In the genomic region with DNA sequence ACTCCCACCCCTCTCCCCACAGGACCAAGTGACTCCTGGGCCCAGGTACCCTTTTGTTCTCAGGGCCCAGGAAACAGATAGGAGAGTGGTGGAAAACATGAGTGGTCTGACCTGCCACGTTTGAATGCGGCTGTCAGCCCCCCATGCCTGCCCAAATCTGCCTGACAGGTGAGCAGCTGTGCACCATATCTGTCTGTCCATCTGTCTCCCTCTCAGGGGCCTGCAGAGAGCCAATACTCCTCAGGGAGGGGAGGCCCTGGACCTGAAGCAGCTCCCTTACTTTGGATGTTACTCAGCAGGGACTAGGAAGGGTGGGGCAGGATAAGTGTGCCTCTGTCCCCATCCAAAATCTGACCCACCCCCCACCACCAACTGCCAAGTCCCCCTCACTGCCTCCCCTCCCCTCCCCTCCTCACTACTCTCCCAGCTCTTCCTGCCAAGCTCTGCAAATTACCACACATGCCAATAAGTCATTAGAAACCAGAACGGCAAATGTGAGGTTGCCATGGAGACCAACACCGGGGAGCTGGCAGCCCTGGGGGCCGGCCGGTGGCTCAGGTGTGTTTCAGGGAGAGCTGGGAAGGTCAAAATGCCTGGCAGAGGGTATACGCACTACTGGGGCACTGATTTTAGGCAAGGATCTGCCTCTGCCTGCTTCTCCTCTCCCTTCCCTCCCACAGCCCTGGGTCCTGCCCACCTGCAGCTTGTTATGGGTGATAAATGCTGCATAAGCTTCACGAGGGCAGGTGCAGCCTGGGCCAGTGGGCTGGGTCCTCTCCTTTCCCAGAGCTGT, we compare ENCODE assay signal across 18 cellular contexts. TPM values are rescaled to one million over a fixed set of nuclear protein-coding genes. Genes with fewer than 3 reads are reported as not detected.
DNase-seq lines count a peak whose midpoint lies in the region; ATAC-seq and TF ChIP-seq lines count a peak whose summit lies in the region.
"Had no signal": no experiment of that assay in that cellular context is flagged by ENCODE, and none has a peak within 500 bp of the region (broad histone marks: within the 10 kb centered on the region; RNA-seq: fewer than 3 reads in every experiment).

No MANE protein-coding gene starts in this region.

- ATAC-seq in SK-N-SH treated with all-trans-retinoic acid at 6 μM for 48 hours = no peak
- no peak for ATAC-seq in GM18867 (IDR thresholded peaks at IDR 0.05; ENCODE audit: unreplicated experiment)
- no peak for ATAC-seq in HG02610 (IDR thresholded peaks at IDR 0.05; ENCODE audit: unreplicated experiment)
- ATAC-seq: activated naive CD4-positive, alpha-beta T cell treated with anti-CD3 and anti-CD28 coated beads, Interleukin-2, amount 50 U/mL, for 72 hours; heart right ventricle; left colon had no signal

- no peaks in the 10 kb centered on the region for H3K9me2 ChIP-seq in SK-N-SH

- no peak overlapping the region for H3K4me2 ChIP-seq in SK-N-SH
- H3K4me2 ChIP-seq: PC-9 had no signal

- TF ChIP-seq CTCF in SK-N-SH (IDR thresholded peaks at IDR 0.05) (no peak), brain (conservative IDR thresholded peaks at IDR 0.05) (no peak), nephron progenitor cell (IDR thresholded peaks at IDR 0.05) (no peak)

- peak overlapping the region in 1 of 5 experiments; percentile 27 for H3K4me3 Mint-ChIP-seq in brain
- no peak overlapping the region for H3K4me3 Mint-ChIP-seq in nephron progenitor cell
- H3K4me3 Mint-ChIP-seq: HFFc6 had no signal

- no peak overlapping the region for H3K9ac ChIP-seq in SK-N-SH

- CTCF ChIA-PET in SK-N-SH (lab: Yijun Ruan, JAX) = interaction anchor here (1.1 to 3.9 kb wide), 4 partner anchors 9 to 133 kb away, joined by 3 to 12 read pairs (median 4); no protein-coding TSS in a partner anchor

- POLR2A ChIA-PET in SK-N-SH (lab: Yijun Ruan, JAX) = no interaction called here

- H3F3A ChIP-seq in SK-N-SH (replicated peaks; ENCODE audit: insufficient read depth) = no peaks in the 10 kb centered on the region

- H3K36me3 Mint-ChIP-seq in brain (no peaks in the 10 kb centered on the region), nephron progenitor cell (ENCODE audit: low read depth) (no peaks in the 10 kb centered on the region)
- H3K36me3 Mint-ChIP-seq: activated naive CD4-positive, alpha-beta T cell treated with anti-CD3 and anti-CD28 coated beads, Interleukin-2, amount 50 U/mL, for 72 hours had no signal

- H3K36me3 ChIP-seq in SK-N-SH (replicated peaks in 1 of 2; ENCODE audit: control insufficient read depth in 1 of 2, insufficient read depth in 2 of 2, low read length in 1 of 2) = no peaks in the 10 kb centered on the region
- H3K36me3 ChIP-seq: cardiac muscle cell, heart right ventricle, thoracic aorta had no signal

- H3K4me3 ChIP-seq in SK-N-SH (ENCODE audit: low read depth in 2 of 2, low read length in 1 of 2) = no peak overlapping the region
- H3K4me3 ChIP-seq: cardiac muscle cell, heart right ventricle, PC-9, thoracic aorta had no signal

- H4K20me1 ChIP-seq in SK-N-SH (ENCODE audit: insufficient read depth) = no peaks in the 10 kb centered on the region

- H3K4me1 Mint-ChIP-seq in brain (peaks cover 39% of the 10 kb centered on the region), nephron progenitor cell (peaks cover 43% of the 10 kb centered on the region)

- H3K27ac Mint-ChIP-seq in brain (peak overlapping the region; percentile 55 to 96 (median 81)), nephron progenitor cell (no peak overlapping the region)
- H3K27ac Mint-ChIP-seq: activated naive CD4-positive, alpha-beta T cell treated with anti-CD3 and anti-CD28 coated beads, Interleukin-2, amount 50 U/mL, for 72 hours; HFFc6 had no signal

- no peak for TF ChIP-seq RAD21 in SK-N-SH (IDR thresholded peaks at IDR 0.05; ENCODE audit: low read length)

- no peaks in the 10 kb centered on the region for H3K9me3 ChIP-seq in SK-N-SH
- H3K9me3 ChIP-seq: Caco-2, heart right ventricle, thoracic aorta had no signal

- peaks cover 2% of the 10 kb centered on the region for H3K27me3 Mint-ChIP-seq in brain
- peaks cover 13% of the 10 kb centered on the region for H3K27me3 Mint-ChIP-seq in nephron progenitor cell (ENCODE audit: low read depth, poor library complexity)

- DNase-seq in SK-N-SH (peak; percentile 41), NCI-H2171 treated with DMSO at 0.1 percent for 48 hours (lab: John Stamatoyannopoulos, UW) (peak; percentile 86), nephron progenitor cell (no peak)
- DNase-seq: activated CD4-positive, CD25-positive, alpha-beta regulatory T cell; activated CD8-positive, alpha-beta memory T cell treated with anti-CD3 and anti-CD28 coated beads, Interleukin-2, amount 50 U/mL, for 48 hours; Caco-2; heart right ventricle; HFFc6; left colon had no signal

- no peak for TF ChIP-seq EP300 in SK-N-SH (IDR thresholded peaks at IDR 0.05; ENCODE audit: borderline replicate concordance in 1 of 2, low read depth in 1 of 2, low read length in 1 of 2)

- no peak overlapping the region for H3K27ac ChIP-seq in SK-N-SH (ENCODE audit: low read depth in 2 of 2, low read length in 1 of 2)
- peak overlapping the region; percentile 10 for H3K27ac ChIP-seq in temporal lobe (ENCODE audit: low read depth, low read length)
- H3K27ac ChIP-seq: cardiac muscle cell, heart right ventricle, PC-9, thoracic aorta had no signal

- peaks cover 0 to 7% of the 10 kb centered on the region in 2 experiments; a peak in 1 of 4 replicates for H3K4me1 ChIP-seq in SK-N-SH (ENCODE audit: control insufficient read depth in 1 of 2, insufficient read depth in 2 of 2, low read depth in 1 of 2, low read length in 1 of 2)
- H3K4me1 ChIP-seq: Caco-2, heart right ventricle had no signal

- no peak overlapping the region for H2AFZ ChIP-seq in SK-N-SH (ENCODE audit: low read depth)
- H2AFZ ChIP-seq: PC-9 had no signal

- WGBS in SK-N-SH (ENCODE audit: low lambda C conversion rate) = 25% methylated on average over 4 of the region's 8 CpGs

- peaks cover 24% of the 10 kb centered on the region; the same call in 1 of the 2 replicates for H3K27me3 ChIP-seq in SK-N-SH (ENCODE audit: insufficient read depth)
- H3K27me3 ChIP-seq: cardiac muscle cell had no signal

- no peaks in the 10 kb centered on the region for H3K79me2 ChIP-seq in SK-N-SH (ENCODE audit: insufficient read depth)

- H3K9me3 Mint-ChIP-seq in brain = no peaks in the 10 kb centered on the region
- no peaks in the 10 kb centered on the region for H3K9me3 Mint-ChIP-seq in nephron progenitor cell
- H3K9me3 Mint-ChIP-seq: activated naive CD4-positive, alpha-beta T cell treated with anti-CD3 and anti-CD28 coated beads, Interleukin-2, amount 50 U/mL, for 72 hours; HFFc6 had no signal

TF ChIP-seq in SK-N-SH, 30 proteins besides CTCF, POLR2A, EP300 and RAD21 (continues in another document):
- TF ChIP-seq TAF1 (IDR thresholded peaks at IDR 0.05; ENCODE audit: borderline replicate concordance, low read depth, low read length) = no peak
- TF ChIP-seq FOXM1 (IDR thresholded peaks at IDR 0.05; ENCODE audit: low read depth) = no peak
- TF ChIP-seq RFX5 (IDR thresholded peaks at IDR 0.05; ENCODE audit: low read length) = no peak
- no peak for TF ChIP-seq SMC3 (IDR thresholded peaks at IDR 0.05; ENCODE audit: low read depth, low read length)
- no peak for TF ChIP-seq POLR2AphosphoS5 (IDR thresholded peaks at IDR 0.05; ENCODE audit: low read depth, low read length)
- TF ChIP-seq, protein P1, sequence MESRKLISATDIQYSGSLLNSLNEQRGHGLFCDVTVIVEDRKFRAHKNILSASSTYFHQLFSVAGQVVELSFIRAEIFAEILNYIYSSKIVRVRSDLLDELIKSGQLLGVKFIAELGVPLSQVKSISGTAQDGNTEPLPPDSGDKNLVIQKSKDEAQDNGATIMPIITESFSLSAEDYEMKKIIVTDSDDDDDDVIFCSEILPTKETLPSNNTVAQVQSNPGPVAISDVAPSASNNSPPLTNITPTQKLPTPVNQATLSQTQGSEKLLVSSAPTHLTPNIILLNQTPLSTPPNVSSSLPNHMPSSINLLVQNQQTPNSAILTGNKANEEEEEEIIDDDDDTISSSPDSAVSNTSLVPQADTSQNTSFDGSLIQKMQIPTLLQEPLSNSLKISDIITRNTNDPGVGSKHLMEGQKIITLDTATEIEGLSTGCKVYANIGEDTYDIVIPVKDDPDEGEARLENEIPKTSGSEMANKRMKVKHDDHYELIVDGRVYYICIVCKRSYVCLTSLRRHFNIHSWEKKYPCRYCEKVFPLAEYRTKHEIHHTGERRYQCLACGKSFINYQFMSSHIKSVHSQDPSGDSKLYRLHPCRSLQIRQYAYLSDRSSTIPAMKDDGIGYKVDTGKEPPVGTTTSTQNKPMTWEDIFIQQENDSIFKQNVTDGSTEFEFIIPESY (IDR thresholded peaks at IDR 0.05; ENCODE audit: borderline replicate concordance, low read depth) = no peak
- no peak for TF ChIP-seq YY1 (IDR thresholded peaks at IDR 0.05; ENCODE audit: low read depth)
- no peak for TF ChIP-seq NRF1 (IDR thresholded peaks at IDR 0.05; ENCODE audit: low read depth, low read length)

TF ChIP-seq in SK-N-SH treated with all-trans-retinoic acid at 6 μM for 48 hours, 23 proteins besides CTCF, POLR2A, EP300 and RAD21 (continues in another document):
- TF ChIP-seq ZNF565 (CRISPR knock-in tag; conservative IDR thresholded peaks at IDR 0.05; ENCODE audit: low read depth) = no peak
- no peak for TF ChIP-seq TSHZ2 (CRISPR knock-in tag; IDR thresholded peaks at IDR 0.05)
- no peak for TF ChIP-seq ARNTL (CRISPR knock-in tag; IDR thresholded peaks at IDR 0.05; ENCODE audit: borderline replicate concordance, low read depth)

RNA-seq across cellular contexts. Expression of gene LRRN2, which starts 11.4 kb away (rescaled TPM):
- not detected in 2 replicates for polyA plus RNA-seq in SK-N-SH (2012; rRNA removed)
- not detected in 2 replicates for polyA plus RNA-seq in SK-N-SH (2012; cell fraction: cytosol; rRNA removed)
- polyA plus RNA-seq in SK-N-SH (2012; cell fraction: nucleus; rRNA removed) = not detected in 2 replicates
- polyA plus RNA-seq in brain (ENCODE audit: insufficient read depth, low read depth, low replicate concordance) = 9.2 TPM
- total RNA-seq in temporal lobe = 11.8 TPM
- total RNA-seq: activated naive CD4-positive, alpha-beta T cell treated with anti-CD3 and anti-CD28 coated beads, Interleukin-2, amount 50 U/mL, for 72 hours; Caco-2; HFFc6 had no signal

Comparison
In these comparisons a context has a peak if more than half of its experiments do, and no peak if none do; other contexts are left out.
1. RNA of gene LRRN2, which starts 11.4 kb away (polyA plus RNA-seq): 9.2 TPM in brain (single experiment); not detected in SK-N-SH; every median in the first group is over 10 times any median in the second.